ENCODE assay signal across 1 cellular context in the genomic region with DNA sequence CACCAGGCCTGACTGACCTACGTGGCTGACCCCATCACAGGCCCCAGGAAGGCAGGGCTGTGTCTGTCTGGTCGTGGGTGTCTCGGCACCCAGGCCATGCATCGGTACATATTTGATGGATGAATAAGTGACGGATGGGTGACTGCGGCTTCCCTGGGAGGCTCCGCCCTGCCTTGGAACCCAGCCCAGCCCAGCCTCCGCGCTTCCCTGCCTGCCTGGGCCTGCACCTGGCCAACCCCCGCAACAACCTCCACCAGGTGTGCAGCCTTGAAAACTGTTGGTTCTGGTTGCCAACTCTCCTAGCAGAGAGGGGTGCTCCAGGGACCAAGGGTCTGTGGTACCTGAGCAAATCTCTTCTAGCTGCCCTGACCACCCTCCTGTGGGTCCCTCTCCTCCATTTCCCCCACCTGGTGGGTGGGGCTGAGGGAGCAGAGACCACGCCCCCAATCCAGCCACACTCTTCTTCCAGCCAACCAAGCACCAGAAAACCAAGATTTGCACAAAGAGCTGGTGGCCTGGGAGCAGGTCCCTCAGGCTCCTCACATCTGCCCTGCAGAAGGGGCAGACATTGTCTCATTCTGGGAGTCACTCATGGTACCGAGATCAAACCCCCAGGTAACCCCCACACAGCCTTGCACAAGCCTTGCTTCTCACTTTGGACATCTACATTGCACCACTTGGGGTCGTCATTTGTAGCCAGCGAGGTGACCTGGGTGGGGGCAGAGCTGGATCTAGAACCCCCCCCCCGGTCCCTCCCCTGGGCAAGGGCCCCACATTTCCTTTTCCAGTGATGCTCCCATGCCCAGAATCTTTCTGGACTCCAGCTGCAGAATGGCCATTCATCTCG.
TF ChIP-seq lines count a peak whose summit lies in the region.

No MANE protein-coding gene starts in this region.

TF ChIP-seq in IMR-90, 13 proteins besides CTCF, POLR2A, EP300 and RAD21:
- TF ChIP-seq, protein P1, sequence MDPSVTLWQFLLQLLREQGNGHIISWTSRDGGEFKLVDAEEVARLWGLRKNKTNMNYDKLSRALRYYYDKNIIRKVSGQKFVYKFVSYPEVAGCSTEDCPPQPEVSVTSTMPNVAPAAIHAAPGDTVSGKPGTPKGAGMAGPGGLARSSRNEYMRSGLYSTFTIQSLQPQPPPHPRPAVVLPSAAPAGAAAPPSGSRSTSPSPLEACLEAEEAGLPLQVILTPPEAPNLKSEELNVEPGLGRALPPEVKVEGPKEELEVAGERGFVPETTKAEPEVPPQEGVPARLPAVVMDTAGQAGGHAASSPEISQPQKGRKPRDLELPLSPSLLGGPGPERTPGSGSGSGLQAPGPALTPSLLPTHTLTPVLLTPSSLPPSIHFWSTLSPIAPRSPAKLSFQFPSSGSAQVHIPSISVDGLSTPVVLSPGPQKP (IDR thresholded peaks at IDR 0.05; ENCODE audit: borderline replicate concordance, low read depth, low read length): no peak
- no peak for TF ChIP-seq CEBPB (IDR thresholded peaks at IDR 0.05; ENCODE audit: low read depth, low read length)
- TF ChIP-seq MAZ (IDR thresholded peaks at IDR 0.05; ENCODE audit: borderline replicate concordance, low read depth, low read length): no peak
- TF ChIP-seq SMC3 (IDR thresholded peaks at IDR 0.05; ENCODE audit: low read depth, low read length): no peak
- TF ChIP-seq, protein P2, sequence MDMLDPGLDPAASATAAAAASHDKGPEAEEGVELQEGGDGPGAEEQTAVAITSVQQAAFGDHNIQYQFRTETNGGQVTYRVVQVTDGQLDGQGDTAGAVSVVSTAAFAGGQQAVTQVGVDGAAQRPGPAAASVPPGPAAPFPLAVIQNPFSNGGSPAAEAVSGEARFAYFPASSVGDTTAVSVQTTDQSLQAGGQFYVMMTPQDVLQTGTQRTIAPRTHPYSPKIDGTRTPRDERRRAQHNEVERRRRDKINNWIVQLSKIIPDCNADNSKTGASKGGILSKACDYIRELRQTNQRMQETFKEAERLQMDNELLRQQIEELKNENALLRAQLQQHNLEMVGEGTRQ (IDR thresholded peaks at IDR 0.05; ENCODE audit: low read depth, low read length): no peak
- no peak for TF ChIP-seq CHD1 (IDR thresholded peaks at IDR 0.05; ENCODE audit: low read depth, low read length)
- TF ChIP-seq NFE2L2 (IDR thresholded peaks at IDR 0.05; ENCODE audit: low read depth, low read length): no peak
- no peak for TF ChIP-seq FOS (IDR thresholded peaks at IDR 0.05; ENCODE audit: low read depth, low read length)
- TF ChIP-seq MXI1 (IDR thresholded peaks at IDR 0.05; ENCODE audit: borderline replicate concordance, low read depth, low read length): no peak
- no peak for TF ChIP-seq RCOR1 (IDR thresholded peaks at IDR 0.05; ENCODE audit: insufficient replicate concordance, low read length)
- no peak for TF ChIP-seq BHLHE40 (IDR thresholded peaks at IDR 0.05; ENCODE audit: low read depth, low read length)
- TF ChIP-seq RFX5 (IDR thresholded peaks at IDR 0.05; ENCODE audit: low read depth, low read length): no peak
- TF ChIP-seq MAFK (IDR thresholded peaks at IDR 0.05; ENCODE audit: low read depth, low read length): no peak
